In the genomic region with DNA sequence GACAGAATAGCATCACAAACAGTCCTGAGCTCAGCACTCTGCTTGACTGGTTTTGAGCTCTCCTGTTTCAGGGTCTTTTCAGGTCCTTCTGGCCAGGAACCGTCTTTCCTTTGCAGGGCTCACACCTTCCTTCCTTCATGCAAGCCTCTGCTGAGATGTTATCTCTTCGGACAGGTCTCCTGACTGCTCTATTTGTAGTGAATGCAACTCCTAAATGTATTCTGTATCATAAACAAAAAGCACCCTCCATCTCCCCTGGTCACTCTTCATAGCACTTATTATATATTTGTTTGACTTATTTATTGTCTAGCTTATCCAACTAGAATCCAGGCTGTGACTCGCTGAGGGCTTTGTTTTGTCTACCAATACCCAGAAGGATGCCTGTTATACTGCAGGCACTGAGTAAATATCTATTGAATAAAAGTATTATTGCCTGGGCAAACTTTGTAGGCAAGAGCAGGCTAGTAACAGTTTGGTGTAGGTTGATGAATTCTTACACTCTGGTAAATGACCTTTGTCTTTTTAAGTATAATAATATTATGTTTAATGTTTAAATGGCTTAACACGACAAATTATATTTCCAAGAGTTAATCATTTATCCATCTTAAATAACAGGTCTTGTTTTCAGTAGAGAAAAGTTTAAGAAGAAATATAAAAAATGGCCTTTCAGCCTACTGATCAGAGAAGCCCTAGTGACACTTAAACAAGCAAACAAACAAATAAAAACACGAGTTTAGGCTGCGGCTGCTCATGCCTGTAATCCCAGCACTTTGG, we compare ENCODE assay signal across 9 cellular contexts.
DNase-seq lines count a peak whose midpoint lies in the region; ATAC-seq and TF ChIP-seq lines count a peak whose summit lies in the region.
"Had no signal": no experiment of that assay in that cellular context is flagged by ENCODE, and none has a peak within 500 bp of the region (broad histone marks: within the 10 kb centered on the region; RNA-seq: fewer than 3 reads in every experiment).

No MANE protein-coding gene starts in this region.

- CTCF ChIA-PET in HCT116 (lab: Charles Lee) (interaction anchor here (0.8 to 0.9 kb wide), 4 partner anchors 8 to 291 kb away, joined by 3 to 6 read pairs (median 4); no protein-coding TSS in a partner anchor), GM10248 (lab: Yijun Ruan, JAX) (interaction anchor here (0.6 to 1.4 kb wide), 27 partner anchors 9 to 293 kb away, joined by 3 to 14 read pairs (median 4); no protein-coding TSS in a partner anchor)

- H3K79me2 ChIP-seq in HCT116 (ENCODE audit: insufficient read depth, low read length), result no peaks in the 10 kb centered on the region

- no peaks in the 10 kb centered on the region for H3K9me3 Mint-ChIP-seq in CD4-positive, CD25-positive, alpha-beta regulatory T cell
- H3K9me3 Mint-ChIP-seq in activated T-helper 2 cell treated with anti-CD3 and anti-CD28 coated beads, Interferon-gamma antibody, Interleukin-2, Interleukin-4, amounts not matched to agents 10 μg/mL and 5 μg/mL and 100 μg/mL, durations not matched to agents 14 hours and 24 hours and 36 hours, result no peaks in the 10 kb centered on the region
- H3K9me3 Mint-ChIP-seq in naive thymus-derived CD8-positive, alpha-beta T cell, result no peaks in the 10 kb centered on the region
- H3K9me3 Mint-ChIP-seq in nephron progenitor cell, result no peaks in the 10 kb centered on the region

- TF ChIP-seq CTCF in HCT116 (IDR thresholded peaks at IDR 0.05 in 2 of 3, conservative IDR thresholded peaks at IDR 0.05 in 1 of 3; ENCODE audit: borderline replicate concordance in 1 of 3, insufficient read depth in 1 of 3, low read depth in 2 of 3, low read length in 2 of 3) (no peak), nephron progenitor cell (IDR thresholded peaks at IDR 0.05) (no peak), GM10248 (IDR thresholded peaks at IDR 0.05; ENCODE audit: control extremely low read depth, extremely low read depth, low read depth, missing control alignments) (no peak)

- RAD21 ChIA-PET in HCT116 (lab: Charles Lee; ENCODE audit: low non-redundant PET in 1 of 2, low total read pairs in 2 of 2, uncharacterized antibody in 2 of 2, unreplicated experiment in 2 of 2), result no interaction called here

- no peak for DNase-seq in CD4-positive, CD25-positive, alpha-beta regulatory T cell
- no peak for DNase-seq in HCT116 (ENCODE audit: low read depth, low spot score)
- DNase-seq in activated T-helper 2 cell treated with anti-CD3 and anti-CD28 coated beads, Interferon-gamma antibody, Interleukin-2, Interleukin-4, amounts not matched to agents 10 μg/mL and 5 μg/mL and 100 μg/mL, durations not matched to agents 14 hours and 24 hours and 36 hours (ENCODE audit: low spot score), result no peak
- DNase-seq in naive thymus-derived CD8-positive, alpha-beta T cell, result no peak
- DNase-seq in NCI-H446 (lab: John Stamatoyannopoulos, UW), result no peak
- no peak for DNase-seq in nephron progenitor cell
- DNase-seq in activated CD4-positive, CD25-positive, alpha-beta regulatory T cell (lab: John Stamatoyannopoulos, UW), result no peak
- no peak for DNase-seq in GM10248 (ENCODE audit: extremely low spot score)

- intact Hi-C loops in HCT116 (cut with micrococcal nuclease), result no loop called here
- intact Hi-C loops in activated T-helper 2 cell treated with anti-CD3 and anti-CD28 coated beads, Interferon-gamma antibody, Interleukin-2, Interleukin-4, amounts not matched to agents 10 μg/mL and 5 μg/mL and 100 μg/mL, durations not matched to agents 14 hours and 24 hours and 36 hours (cut with micrococcal nuclease), result loop anchor here (5.0 kb wide), 1 partner anchor 228 kb away; no protein-coding TSS in a partner anchor

- TF ChIP-seq RAD21 in HCT116 (IDR thresholded peaks at IDR 0.05; ENCODE audit: low read depth), result no peak

- no peak overlapping the region for H3K4me3 Mint-ChIP-seq in CD4-positive, CD25-positive, alpha-beta regulatory T cell
- no peak overlapping the region for H3K4me3 Mint-ChIP-seq in activated T-helper 2 cell treated with anti-CD3 and anti-CD28 coated beads, Interferon-gamma antibody, Interleukin-2, Interleukin-4, amounts not matched to agents 10 μg/mL and 5 μg/mL and 100 μg/mL, durations not matched to agents 14 hours and 24 hours and 36 hours (ENCODE audit: low read depth)
- peak overlapping the region in 1 of 10 donors; percentile 15 for H3K4me3 Mint-ChIP-seq in naive thymus-derived CD8-positive, alpha-beta T cell
- H3K4me3 Mint-ChIP-seq in nephron progenitor cell, result no peak overlapping the region

- H4K20me1 ChIP-seq in HCT116 (ENCODE audit: insufficient read depth), result no peaks in the 10 kb centered on the region

- H3K4me1 Mint-ChIP-seq in CD4-positive, CD25-positive, alpha-beta regulatory T cell, result peaks cover 46 to 80% (median 57%) of the 10 kb centered on the region in 4 donors
- H3K4me1 Mint-ChIP-seq in activated T-helper 2 cell treated with anti-CD3 and anti-CD28 coated beads, Interferon-gamma antibody, Interleukin-2, Interleukin-4, amounts not matched to agents 10 μg/mL and 5 μg/mL and 100 μg/mL, durations not matched to agents 14 hours and 24 hours and 36 hours (ENCODE audit: low read depth), result peaks cover 61% of the 10 kb centered on the region
- H3K4me1 Mint-ChIP-seq in naive thymus-derived CD8-positive, alpha-beta T cell, result peaks cover 36 to 73% (median 69%) of the 10 kb centered on the region in 4 donors
- H3K4me1 Mint-ChIP-seq in nephron progenitor cell, result peaks cover 68% of the 10 kb centered on the region

- no peaks in the 10 kb centered on the region for H3K27me3 ChIP-seq in CD4-positive, CD25-positive, alpha-beta regulatory T cell (ENCODE audit: control insufficient read depth, insufficient read depth, low read length)
- H3K27me3 ChIP-seq in HCT116 (ENCODE audit: insufficient read depth, low read length), result no peaks in the 10 kb centered on the region
- H3K27me3 ChIP-seq: ovary had no signal

- H2AFZ ChIP-seq in HCT116 (ENCODE audit: low read depth, low read length, poor library complexity, severe bottlenecking), result peak overlapping the region; percentile 82

- BruUV-seq in HCT116 (replicated peaks; lab: Mats Ljungman, UMichigan), result no TSS peak

- no peaks in the 10 kb centered on the region for H3K9me2 ChIP-seq in HCT116 (ENCODE audit: insufficient read depth)

- H3K4me3 ChIP-seq in CD4-positive, CD25-positive, alpha-beta regulatory T cell (ENCODE audit: low read depth, low read length), result no peak overlapping the region
- H3K4me3 ChIP-seq in HCT116 (replicated peaks in 1 of 2; ENCODE audit: low read depth in 1 of 2, low read length in 2 of 2), result no peak overlapping the region
- H3K4me3 ChIP-seq: ovary had no signal

- H3K9me3 ChIP-seq in CD4-positive, CD25-positive, alpha-beta regulatory T cell (ENCODE audit: control insufficient read depth in 2 of 2, low read length in 2 of 2), result no peaks in the 10 kb centered on the region
- no peaks in the 10 kb centered on the region for H3K9me3 ChIP-seq in HCT116 (ENCODE audit: control insufficient read depth in 1 of 2, insufficient read depth in 1 of 2, low read depth in 1 of 2, low read length in 2 of 2)
- H3K9me3 ChIP-seq: ovary had no signal

- peaks cover 4% of the 10 kb centered on the region for H3K27me3 Mint-ChIP-seq in CD4-positive, CD25-positive, alpha-beta regulatory T cell
- no peaks in the 10 kb centered on the region for H3K27me3 Mint-ChIP-seq in activated T-helper 2 cell treated with anti-CD3 and anti-CD28 coated beads, Interferon-gamma antibody, Interleukin-2, Interleukin-4, amounts not matched to agents 10 μg/mL and 5 μg/mL and 100 μg/mL, durations not matched to agents 14 hours and 24 hours and 36 hours (ENCODE audit: low read depth)
- peaks cover 0 to 2% (median 0%) of the 10 kb centered on the region in 5 donors for H3K27me3 Mint-ChIP-seq in naive thymus-derived CD8-positive, alpha-beta T cell
- H3K27me3 Mint-ChIP-seq in nephron progenitor cell (ENCODE audit: low read depth, poor library complexity), result peaks cover 2% of the 10 kb centered on the region

- no peaks in the 10 kb centered on the region for H3K36me3 ChIP-seq in CD4-positive, CD25-positive, alpha-beta regulatory T cell (ENCODE audit: control insufficient read depth, insufficient read depth, low read length)
- no peaks in the 10 kb centered on the region for H3K36me3 ChIP-seq in HCT116 (ENCODE audit: control insufficient read depth in 1 of 2, insufficient read depth in 2 of 2, low read length in 2 of 2)
- H3K36me3 ChIP-seq: ovary had no signal

- no peak for ATAC-seq in CD4-positive, CD25-positive, alpha-beta regulatory T cell (ENCODE audit: low read depth in 2 of 2)
- no peak for ATAC-seq in HCT116
- no peak for ATAC-seq in naive thymus-derived CD8-positive, alpha-beta T cell

- POLR2A ChIA-PET in HCT116 (lab: Charles Lee), result no interaction called here
- POLR2A ChIA-PET in naive thymus-derived CD8-positive, alpha-beta T cell (lab: Charles Lee), result interaction anchor here (0.6 to 3.8 kb wide), 5 partner anchors 29 to 163 kb away, joined by 3 to 23 read pairs (median 3); no protein-coding TSS in a partner anchor
- POLR2A ChIA-PET in GM10248 (lab: Yijun Ruan, JAX), result no interaction called here

- H3K36me3 Mint-ChIP-seq in CD4-positive, CD25-positive, alpha-beta regulatory T cell, result no peaks in the 10 kb centered on the region
- no peaks in the 10 kb centered on the region for H3K36me3 Mint-ChIP-seq in activated T-helper 2 cell treated with anti-CD3 and anti-CD28 coated beads, Interferon-gamma antibody, Interleukin-2, Interleukin-4, amounts not matched to agents 10 μg/mL and 5 μg/mL and 100 μg/mL, durations not matched to agents 14 hours and 24 hours and 36 hours (ENCODE audit: low read depth)
- no peaks in the 10 kb centered on the region for H3K36me3 Mint-ChIP-seq in naive thymus-derived CD8-positive, alpha-beta T cell
- H3K36me3 Mint-ChIP-seq in nephron progenitor cell (ENCODE audit: low read depth), result no peaks in the 10 kb centered on the region

- H3K4me1 ChIP-seq in CD4-positive, CD25-positive, alpha-beta regulatory T cell (ENCODE audit: control insufficient read depth, insufficient read depth, low read length, poor library complexity, severe bottlenecking), result peaks cover 67% of the 10 kb centered on the region
- H3K4me1 ChIP-seq in HCT116 (ENCODE audit: control insufficient read depth in 1 of 2, insufficient read depth in 2 of 2, low read length in 2 of 2), result peaks cover 28 to 36% of the 10 kb centered on the region in 2 experiments

- no peak overlapping the region for H3K9ac ChIP-seq in HCT116 (ENCODE audit: low read length)

- peak overlapping the region; percentile 29 to 100 (median 46) for H3K27ac Mint-ChIP-seq in CD4-positive, CD25-positive, alpha-beta regulatory T cell
- peak overlapping the region; percentile 51 for H3K27ac Mint-ChIP-seq in activated T-helper 2 cell treated with anti-CD3 and anti-CD28 coated beads, Interferon-gamma antibody, Interleukin-2, Interleukin-4, amounts not matched to agents 10 μg/mL and 5 μg/mL and 100 μg/mL, durations not matched to agents 14 hours and 24 hours and 36 hours
- peak overlapping the region; percentile 80 to 99 (median 96) for H3K27ac Mint-ChIP-seq in naive thymus-derived CD8-positive, alpha-beta T cell
- H3K27ac Mint-ChIP-seq in nephron progenitor cell, result no peak overlapping the region

- peak overlapping the region; percentile 66 for H3K27ac ChIP-seq in CD4-positive, CD25-positive, alpha-beta regulatory T cell (ENCODE audit: insufficient read depth, low read length, poor library complexity, severe bottlenecking)
- no peak overlapping the region; the same call in 1 of the 2 replicates for H3K27ac ChIP-seq in HCT116 (ENCODE audit: low read depth, low read length)

- H3K4me2 ChIP-seq in HCT116 (ENCODE audit: low read length), result no peak overlapping the region

- TF ChIP-seq POLR2A in HCT116 (IDR thresholded peaks at IDR 0.05; ENCODE audit: borderline replicate concordance, extremely low read depth, insufficient read depth, insufficient read length), result no peak
